In genomic region chr16:10988164-10988803, GRCh38 we compare ENCODE assay signal across 8 cellular contexts. TPM values are rescaled to one million over a fixed set of nuclear protein-coding genes. Genes with fewer than 3 reads are reported as not detected.
DNase-seq lines count a peak whose midpoint lies in the region; ATAC-seq, FAIRE-seq and TF ChIP-seq lines count a peak whose summit lies in the region.

No MANE protein-coding gene starts in this region.

- H3K36me3 ChIP-seq in BJ (ENCODE audit: control insufficient read depth, insufficient read depth, low read length) (peaks cover 3% of the 10 kb centered on the region), bronchial epithelial cell (ENCODE audit: control insufficient read depth, insufficient read depth, low read length) (peaks cover 4% of the 10 kb centered on the region)

- no peak overlapping the region for H3K4me3 ChIP-seq in BJ (ENCODE audit: low read depth, low read length)
- H3K4me3 ChIP-seq in bronchial epithelial cell (ENCODE audit: low read depth, low read length) = no peak overlapping the region

- ATAC-seq in GM21619 (IDR thresholded peaks at IDR 0.05; ENCODE audit: unreplicated experiment) (peak; percentile 55), HG02884 (IDR thresholded peaks at IDR 0.05; ENCODE audit: unreplicated experiment) (no peak)

- POLR2A ChIA-PET in BJ (lab: Charles Lee) = no interaction called here

- no peak for FAIRE-seq in bronchial epithelial cell (lab: Jason Lieb, UNC)

- H3K27me3 ChIP-seq in BJ (ENCODE audit: control insufficient read depth, insufficient read depth, low read length) (no peaks in the 10 kb centered on the region), bronchial epithelial cell (ENCODE audit: control insufficient read depth, insufficient read depth, low read length) (no peaks in the 10 kb centered on the region)

- peak; percentile 34 for TF ChIP-seq CTCF in BJ (IDR thresholded peaks at IDR 0.05; ENCODE audit: insufficient read depth, low read depth, low read length)
- TF ChIP-seq CTCF in bronchial epithelial cell (IDR thresholded peaks at IDR 0.05; ENCODE audit: insufficient read depth, low read length, severe bottlenecking) = peak; percentile 61

- in situ Hi-C loops in SK-MEL-5 (cut with HindIII; ENCODE audit: low pct_unique_long_range_greater_than_20kb, low sequenced_read_pairs) = no loop called here

- DNase-seq in BJ (ENCODE audit: low read depth) (no peak), SK-MEL-5 (ENCODE audit: low read depth, low spot score) (peak; percentile 35), bronchial epithelial cell (ENCODE audit: low read depth) (no peak), D341Med (ENCODE audit: low spot score) (no peak), NCI-H524 (lab: John Stamatoyannopoulos, UW) (no peak)
- DNase-seq in stimulated activated CD4-positive, alpha-beta T cell treated with anti-CD3 and anti-CD28 coated beads, Interleukin-4, amount 100 ng/mL, for 1 hour = peak; percentile 68

- CTCF ChIA-PET in BJ (lab: Yijun Ruan, JAX) = no interaction called here

RNA-seq across cellular contexts. Expression of gene CLEC16A, which starts 43.9 kb away (rescaled TPM):
- polyA plus RNA-seq in BJ (2011; rRNA removed) = 7.7 and 8.7 TPM in 2 replicates
- polyA minus RNA-seq in BJ (2011; rRNA and poly(A)+ RNA removed) = 24.7 and 44.1 TPM in 2 replicates
- 8.0 TPM in 2 replicates for total RNA-seq in SK-MEL-5 (2014; rRNA removed; shearing (Covaris generic))
- 11.6 and 14.9 TPM in 2 replicates for polyA plus RNA-seq in SK-MEL-5 (2015; cell fraction: cytosol; rRNA removed)
- 11.8 and 13.7 TPM in 2 replicates for polyA plus RNA-seq in SK-MEL-5 (2015; cell fraction: nucleus; rRNA removed)
- 13.8 and 15.8 TPM in 2 replicates for total RNA-seq in bronchial epithelial cell

RNA-seq across cellular contexts. Expression of gene DEXI, which starts 46.0 kb away (rescaled TPM):
- polyA plus RNA-seq in BJ (2011; rRNA removed) = 32.7 and 55.2 TPM in 2 replicates
- 17.3 and 23.4 TPM in 2 replicates for polyA minus RNA-seq in BJ (2011; rRNA and poly(A)+ RNA removed)
- 47.6 and 52.8 TPM in 2 replicates for total RNA-seq in SK-MEL-5 (2014; rRNA removed; shearing (Covaris generic))
- polyA plus RNA-seq in SK-MEL-5 (2015; cell fraction: cytosol; rRNA removed) = 52.8 and 60.6 TPM in 2 replicates
- polyA plus RNA-seq in SK-MEL-5 (2015; cell fraction: nucleus; rRNA removed) = 22.2 and 23.7 TPM in 2 replicates
- total RNA-seq in bronchial epithelial cell = 46.2 and 47.9 TPM in 2 replicates

Comparison
In these comparisons a context has a peak if more than half of its experiments do, and no peak if none do; other contexts are left out.
1. DNase-seq: peak in SK-MEL-5 (single experiment) and stimulated activated CD4-positive, alpha-beta T cell treated with anti-CD3 and anti-CD28 coated beads, Interleukin-4, amount 100 ng/mL, for 1 hour (single experiment); none in BJ (single experiment), bronchial epithelial cell (single experiment), D341Med (single experiment) and NCI-H524 (0 of 2).